In genomic region chr6:166639921-166640320, GRCh38 we compare ENCODE assay signal across 17 cellular contexts. TPM values are rescaled to one million over a fixed set of nuclear protein-coding genes. Genes with fewer than 3 reads are reported as not detected.
DNase-seq lines count a peak whose midpoint lies in the region; ATAC-seq, FAIRE-seq and TF ChIP-seq lines count a peak whose summit lies in the region.
"Had no signal": no experiment of that assay in that cellular context is flagged by ENCODE, and none has a peak within 500 bp of the region (broad histone marks: within the 10 kb centered on the region; RNA-seq: fewer than 3 reads in every experiment).

No MANE protein-coding gene starts in this region.

- peak overlapping the region; percentile 12 to 26 for H3K4me3 Mint-ChIP-seq in activated T-cell treated with anti-CD3 and anti-CD28 coated beads, Interleukin-2, amount 50 U/mL, for 72 hours
- H3K4me3 Mint-ChIP-seq in activated T-helper 17 cell treated with anti-CD3 and anti-CD28 coated beads, Interleukin-2, amount 50 U/mL, for 72 hours, result peak overlapping the region; percentile 49
- H3K4me3 Mint-ChIP-seq: H9 had no signal

- peaks cover 50% of the 10 kb centered on the region for H3K27me3 Mint-ChIP-seq in activated T-cell treated with anti-CD3 and anti-CD28 coated beads, Interleukin-2, amount 50 U/mL, for 72 hours (ENCODE audit: low read depth)
- peaks cover 17% of the 10 kb centered on the region for H3K27me3 Mint-ChIP-seq in activated T-helper 17 cell treated with anti-CD3 and anti-CD28 coated beads, Interleukin-2, amount 50 U/mL, for 72 hours

- peaks cover 13% of the 10 kb centered on the region for H3K4me1 ChIP-seq in keratinocyte (ENCODE audit: control insufficient read depth, extremely low read depth, insufficient read depth, low read length)
- H3K4me1 ChIP-seq in thoracic aorta (ENCODE audit: control insufficient read depth in 1 of 2, low read depth in 2 of 2), result no peaks in the 10 kb centered on the region
- H3K4me1 ChIP-seq: Caco-2, SJSA1 had no signal

- no peak for TF ChIP-seq CTCF in keratinocyte (optimal IDR thresholded peaks at IDR 0.05 in 1 of 3, IDR thresholded peaks at IDR 0.05 in 1 of 3, conservative IDR thresholded peaks at IDR 0.05 in 1 of 3; ENCODE audit: extremely low read depth in 1 of 3, insufficient read depth in 2 of 3, low read length in 3 of 3)
- TF ChIP-seq CTCF in thoracic aorta (IDR thresholded peaks at IDR 0.05), result no peak

- H3K36me3 Mint-ChIP-seq in activated T-cell treated with anti-CD3 and anti-CD28 coated beads, Interleukin-2, amount 50 U/mL, for 72 hours (ENCODE audit: insufficient read depth in 2 of 2), result peaks cover 0 to 4% of the 10 kb centered on the region in 2 donors
- H3K36me3 Mint-ChIP-seq in activated T-helper 17 cell treated with anti-CD3 and anti-CD28 coated beads, Interleukin-2, amount 50 U/mL, for 72 hours (ENCODE audit: low read depth), result no peaks in the 10 kb centered on the region

- no peaks in the 10 kb centered on the region for H3K36me3 ChIP-seq in keratinocyte (ENCODE audit: control insufficient read depth in 2 of 2, extremely low read depth in 1 of 2, insufficient read depth in 2 of 2, low read length in 2 of 2)
- H3K36me3 ChIP-seq in thoracic aorta, result no peaks in the 10 kb centered on the region
- H3K36me3 ChIP-seq: SJSA1 had no signal

- peak overlapping the region; percentile 78 for H2AFZ ChIP-seq in keratinocyte (ENCODE audit: control insufficient read depth, low read length)

- no peak overlapping the region for H3K27ac ChIP-seq in keratinocyte (ENCODE audit: control insufficient read depth, insufficient read depth, low read length)
- no peak overlapping the region for H3K27ac ChIP-seq in thoracic aorta
- H3K27ac ChIP-seq: 22Rv1, C4-2B, SJSA1 had no signal

- no peak overlapping the region for H3K27ac Mint-ChIP-seq in activated T-cell treated with anti-CD3 and anti-CD28 coated beads, Interleukin-2, amount 50 U/mL, for 72 hours
- peak overlapping the region; percentile 38 for H3K27ac Mint-ChIP-seq in activated T-helper 17 cell treated with anti-CD3 and anti-CD28 coated beads, Interleukin-2, amount 50 U/mL, for 72 hours
- H3K27ac Mint-ChIP-seq: H9 had no signal

- no peak overlapping the region for H3K9ac ChIP-seq in keratinocyte (ENCODE audit: control insufficient read depth, extremely low read depth, insufficient read depth, low read length)

- H3K9me3 ChIP-seq in keratinocyte (ENCODE audit: control insufficient read depth, low read depth, low read length) (no peaks in the 10 kb centered on the region), thoracic aorta (peaks cover 10% of the 10 kb centered on the region)
- H3K9me3 ChIP-seq: Caco-2, SJSA1 had no signal

- no peak for DNase-seq in activated T-cell treated with anti-CD3 and anti-CD28 coated beads, Interleukin-2, amount 50 U/mL, for 72 hours
- no peak for DNase-seq in activated T-cell treated with anti-CD3 and anti-CD28 coated beads, Interleukin-2, amount 50 U/mL, for 48 hours
- no peak for DNase-seq in keratinocyte (ENCODE audit: low read depth, low spot score)
- no peak for DNase-seq in thoracic aorta (ENCODE audit: low spot score)
- DNase-seq in NCI-H2171 treated with DMSO at 0.1 percent for 48 hours (lab: John Stamatoyannopoulos, UW), result no peak
- no peak for DNase-seq in head of caudate nucleus
- no peak for DNase-seq in central memory CD4-positive, alpha-beta T cell
- DNase-seq: Caco-2, NCI-H2107, NCI-H345, NCI-H526 treated with DMSO at 0.1 percent for 48 hours had no signal

- no peak overlapping the region for H3K4me3 ChIP-seq in keratinocyte (ENCODE audit: control insufficient read depth in 2 of 3, extremely low read depth in 1 of 3, insufficient read depth in 2 of 3, low read depth in 1 of 3, low read length in 3 of 3)
- H3K4me3 ChIP-seq in thoracic aorta, result peak overlapping the region; percentile 26
- H3K4me3 ChIP-seq: SJSA1 had no signal

- H3K79me2 ChIP-seq in keratinocyte (ENCODE audit: control insufficient read depth, insufficient read depth, low read length), result no peaks in the 10 kb centered on the region

- no peak for FAIRE-seq in keratinocyte (lab: Jason Lieb, UNC)
- FAIRE-seq: HTR-8/SVneo had no signal

- ATAC-seq in activated T-cell treated with anti-CD3 and anti-CD28 coated beads, Interleukin-2, amount 50 U/mL, for 72 hours (replicated peaks in 1 of 2), result no peak
- ATAC-seq in activated T-helper 17 cell treated with anti-CD3 and anti-CD28 coated beads, Interleukin-2, amount 50 U/mL, for 72 hours (replicated peaks), result no peak
- no peak for ATAC-seq in thoracic aorta (ENCODE audit: insufficient number of reproducible peaks, low FRiP score, low read depth)

- dilution Hi-C loops in keratinocyte (cut with MboI; ENCODE audit: extremely low pct_ligation_motif_present, low sequenced_read_pairs), result no loop called here

- peaks cover 3% of the 10 kb centered on the region for H3K27me3 ChIP-seq in keratinocyte (ENCODE audit: control insufficient read depth, extremely low read depth, insufficient read depth, low read length)
- H3K27me3 ChIP-seq in thoracic aorta (replicated peaks; ENCODE audit: insufficient read depth), result no peaks in the 10 kb centered on the region

- no peaks in the 10 kb centered on the region for H3K9me1 ChIP-seq in keratinocyte (ENCODE audit: control insufficient read depth, extremely low read depth, insufficient read depth, low read length)

- intact Hi-C loops in head of caudate nucleus (cut with DNase I), result no loop called here

- H4K20me1 ChIP-seq in keratinocyte (ENCODE audit: control insufficient read depth, extremely low read depth, insufficient read depth, low read length), result no peaks in the 10 kb centered on the region

- H3K4me2 ChIP-seq in keratinocyte (ENCODE audit: control insufficient read depth, extremely low read depth, insufficient read depth, low read depth, low read length), result peak overlapping the region; percentile 77

- peaks cover 0 to 3% of the 10 kb centered on the region in 2 donors for H3K9me3 Mint-ChIP-seq in activated T-cell treated with anti-CD3 and anti-CD28 coated beads, Interleukin-2, amount 50 U/mL, for 72 hours
- peaks cover 6% of the 10 kb centered on the region for H3K9me3 Mint-ChIP-seq in activated T-helper 17 cell treated with anti-CD3 and anti-CD28 coated beads, Interleukin-2, amount 50 U/mL, for 72 hours
- H3K9me3 Mint-ChIP-seq: H9 had no signal

- peaks cover 12% of the 10 kb centered on the region for H3K4me1 Mint-ChIP-seq in activated T-cell treated with anti-CD3 and anti-CD28 coated beads, Interleukin-2, amount 50 U/mL, for 72 hours (ENCODE audit: low read depth)
- peaks cover 6% of the 10 kb centered on the region for H3K4me1 Mint-ChIP-seq in activated T-helper 17 cell treated with anti-CD3 and anti-CD28 coated beads, Interleukin-2, amount 50 U/mL, for 72 hours

RNA-seq across cellular contexts. Expression of gene RPS6KA2, which starts 12.9 kb away (rescaled TPM):
- 10 to 100 TPM; 28.1 to 28.5 TPM for total RNA-seq in activated T-cell treated with anti-CD3 and anti-CD28 coated beads, Interleukin-2, amount 50 U/mL, for 72 hours
- 1 to 10 TPM; 1.3 to 1.5 TPM for total RNA-seq in activated T-helper 17 cell treated with anti-CD3 and anti-CD28 coated beads, Interleukin-2, amount 50 U/mL, for 72 hours
- 8.2 to 10.4 TPM (median 9.2 TPM) in 3 replicates for polyA plus RNA-seq in keratinocyte
- polyA plus RNA-seq in keratinocyte (2011; ENCODE audit: low read depth), result 6.0 TPM
- 10.2 and 15.1 TPM in 2 replicates for polyA plus RNA-seq in keratinocyte (2011; cell fraction: cytosol; rRNA removed)
- 9.6 and 11.9 TPM in 2 replicates for polyA plus RNA-seq in keratinocyte (2011; cell fraction: nucleus; rRNA removed)
- 8.3 and 11.2 TPM in 2 replicates for polyA plus RNA-seq in keratinocyte (2012; ENCODE audit: low replicate concordance)
- polyA minus RNA-seq in keratinocyte, result 17.2 to 47.4 TPM (median 18.7 TPM) in 3 replicates
- 17.3 TPM for polyA minus RNA-seq in keratinocyte (2011; cell fraction: cytosol; rRNA and poly(A)+ RNA removed)
- 7.9 and 13.3 TPM in 2 replicates for polyA minus RNA-seq in keratinocyte (2011; cell fraction: nucleus; rRNA and poly(A)+ RNA removed)
- total RNA-seq in thoracic aorta, result 10 to 100 TPM; 59.5 to 75.4 TPM

RNA-seq across cellular contexts. Expression of gene RAMACL, which starts 53.4 kb away (rescaled TPM):
- 1 to 10 TPM in 1 of 2 donors, under 1 TPM in 1; 0.95 to 1.4 TPM for total RNA-seq in activated T-cell treated with anti-CD3 and anti-CD28 coated beads, Interleukin-2, amount 50 U/mL, for 72 hours
- total RNA-seq in activated T-helper 17 cell treated with anti-CD3 and anti-CD28 coated beads, Interleukin-2, amount 50 U/mL, for 72 hours, result under 1 TPM; 0.28 to 0.32 TPM
- polyA plus RNA-seq in keratinocyte, result 4.0 to 7.7 TPM (median 5.3 TPM) in 3 replicates
- 4.1 TPM for polyA plus RNA-seq in keratinocyte (2011; ENCODE audit: low read depth)
- polyA plus RNA-seq in keratinocyte (2011; cell fraction: cytosol; rRNA removed), result 5.2 and 5.7 TPM in 2 replicates
- polyA plus RNA-seq in keratinocyte (2011; cell fraction: nucleus; rRNA removed), result 4.1 and 5.0 TPM in 2 replicates
- polyA plus RNA-seq in keratinocyte (2012; ENCODE audit: low replicate concordance), result 3.9 and 6.1 TPM in 2 replicates
- polyA minus RNA-seq in keratinocyte, result 2.7 to 3.8 TPM in 2 of 3 replicates, not detected in the other
- 2.9 TPM for polyA minus RNA-seq in keratinocyte (2011; cell fraction: cytosol; rRNA and poly(A)+ RNA removed)
- polyA minus RNA-seq in keratinocyte (2011; cell fraction: nucleus; rRNA and poly(A)+ RNA removed), result 0.42 and 3.4 TPM in 2 replicates
- total RNA-seq in thoracic aorta, result 1 to 10 TPM; 4.6 to 4.7 TPM

Comparison
In these comparisons a context has a peak if more than half of its experiments do, and no peak if none do; other contexts are left out.
1. RNA of gene RPS6KA2, which starts 12.9 kb away (total RNA-seq): 59.5 to 75.4 TPM in thoracic aorta and 28.1 to 28.5 TPM in activated T-cell treated with anti-CD3 and anti-CD28 coated beads, Interleukin-2, amount 50 U/mL, for 72 hours; 1.3 to 1.5 TPM in activated T-helper 17 cell treated with anti-CD3 and anti-CD28 coated beads, Interleukin-2, amount 50 U/mL, for 72 hours; every median in the first group is over 10 times any median in the second.